In genomic region chr1:45490623-45491463, GRCh38 we compare ENCODE assay signal across 1 cellular context.
TF ChIP-seq lines count a peak whose summit lies in the region.

TESK2 (minus strand) TSS chr1:45491163; CDS start chr1:45457785, 33,378 bp downstream.

TF ChIP-seq in HepG2, 621 proteins besides CTCF, POLR2A, EP300 and RAD21 (continued from another document and continues in another):
- TF ChIP-seq DR1 (CRISPR knock-in tag; IDR thresholded peaks at IDR 0.05), result no peak
- TF ChIP-seq BCL3 (CRISPR knock-in tag; IDR thresholded peaks at IDR 0.05), result 0 out of 2 replicates have a peak, but pooled peaks have one; percentile 25
- no peak for TF ChIP-seq CBX5 (CRISPR knock-in tag; IDR thresholded peaks at IDR 0.05; ENCODE audit: borderline replicate concordance)
- no peak for TF ChIP-seq SMAD9 (CRISPR knock-in tag; IDR thresholded peaks at IDR 0.05)
- peak; percentile 78 for TF ChIP-seq PRDM10 (CRISPR knock-in tag; IDR thresholded peaks at IDR 0.05; ENCODE audit: low read depth)
- TF ChIP-seq ZNF235 (CRISPR knock-in tag; IDR thresholded peaks at IDR 0.05; ENCODE audit: borderline replicate concordance), result peak; percentile 57; the same call in 1 of the 2 replicates
- TF ChIP-seq SAFB2 (CRISPR knock-in tag; IDR thresholded peaks at IDR 0.05; ENCODE audit: borderline replicate concordance, low read depth), result no peak; the same call in 1 of the 2 replicates
- peak; percentile 27; the same call in 1 of the 2 replicates for TF ChIP-seq ZBTB4 (CRISPR knock-in tag; IDR thresholded peaks at IDR 0.05; ENCODE audit: borderline replicate concordance)
- TF ChIP-seq SP1 (IDR thresholded peaks at IDR 0.05), result peak; percentile 92; the same call in 1 of the 2 replicates
- TF ChIP-seq SP1 (CRISPR knock-in tag; IDR thresholded peaks at IDR 0.05), result peak; percentile 94
- 0 out of 2 replicates have a peak, but pooled peaks have one; percentile 53 for TF ChIP-seq ESRRA (CRISPR knock-in tag; IDR thresholded peaks at IDR 0.05; ENCODE audit: low read depth)
- peak; percentile 91; the same call in 1 of the 2 replicates for TF ChIP-seq KAT7 (CRISPR knock-in tag; IDR thresholded peaks at IDR 0.05; ENCODE audit: borderline replicate concordance)
- no peak for TF ChIP-seq ZZZ3 (CRISPR knock-in tag; IDR thresholded peaks at IDR 0.05; ENCODE audit: borderline replicate concordance)
- peak in 1 of 2 experiments; percentile 65; a peak in 1 of 4 replicates for TF ChIP-seq REST (IDR thresholded peaks at IDR 0.05; ENCODE audit: borderline replicate concordance in 1 of 2, low read depth in 1 of 2, low read length in 2 of 2)
- no peak for TF ChIP-seq ZNF432 (CRISPR knock-in tag; IDR thresholded peaks at IDR 0.05; ENCODE audit: borderline replicate concordance)
- peak; percentile 56; the same call in 1 of the 2 replicates for TF ChIP-seq ZC3H13 (CRISPR knock-in tag; IDR thresholded peaks at IDR 0.05)
- no peak for TF ChIP-seq SMARCC2 (IDR thresholded peaks at IDR 0.05)
- TF ChIP-seq DNMT1 (CRISPR knock-in tag; IDR thresholded peaks at IDR 0.05), result no peak
- TF ChIP-seq ARID5B (CRISPR knock-in tag; IDR thresholded peaks at IDR 0.05), result no peak; the same call in 1 of the 2 replicates
- TF ChIP-seq ZBTB20 (CRISPR knock-in tag; IDR thresholded peaks at IDR 0.05; ENCODE audit: borderline replicate concordance, low read depth), result peak; percentile 29; the same call in 1 of the 2 replicates
- no peak for TF ChIP-seq RFX3 (CRISPR knock-in tag; IDR thresholded peaks at IDR 0.05)
- TF ChIP-seq TEAD3 (CRISPR knock-in tag; optimal IDR thresholded peaks at IDR 0.05; ENCODE audit: borderline replicate concordance), result peak; percentile 48
- 0 out of 2 replicates have a peak, but pooled peaks have one; percentile 20 for TF ChIP-seq REPIN1 (CRISPR knock-in tag; IDR thresholded peaks at IDR 0.05; ENCODE audit: borderline replicate concordance, low read depth)
- TF ChIP-seq ZNF124 (CRISPR knock-in tag; IDR thresholded peaks at IDR 0.05), result 0 out of 2 replicates have a peak, but pooled peaks have one; percentile 28
- TF ChIP-seq RCOR2 (CRISPR knock-in tag; IDR thresholded peaks at IDR 0.05), result 0 out of 2 replicates have a peak, but pooled peaks have one; percentile 13
- no peak for TF ChIP-seq ZNF530 (CRISPR knock-in tag; IDR thresholded peaks at IDR 0.05; ENCODE audit: low read depth)
- TF ChIP-seq KDM5A (IDR thresholded peaks at IDR 0.05; ENCODE audit: borderline replicate concordance, low read length), result peak; percentile 7; the same call in 1 of the 2 replicates
- no peak for TF ChIP-seq ZSCAN30 (CRISPR knock-in tag; IDR thresholded peaks at IDR 0.05)
- 0 out of 2 replicates have a peak, but pooled peaks have one; percentile 75 for TF ChIP-seq KIAA2018 (CRISPR knock-in tag; IDR thresholded peaks at IDR 0.05; ENCODE audit: borderline replicate concordance)
